ENCODE assay signal across 1 cellular context in the genomic region with DNA sequence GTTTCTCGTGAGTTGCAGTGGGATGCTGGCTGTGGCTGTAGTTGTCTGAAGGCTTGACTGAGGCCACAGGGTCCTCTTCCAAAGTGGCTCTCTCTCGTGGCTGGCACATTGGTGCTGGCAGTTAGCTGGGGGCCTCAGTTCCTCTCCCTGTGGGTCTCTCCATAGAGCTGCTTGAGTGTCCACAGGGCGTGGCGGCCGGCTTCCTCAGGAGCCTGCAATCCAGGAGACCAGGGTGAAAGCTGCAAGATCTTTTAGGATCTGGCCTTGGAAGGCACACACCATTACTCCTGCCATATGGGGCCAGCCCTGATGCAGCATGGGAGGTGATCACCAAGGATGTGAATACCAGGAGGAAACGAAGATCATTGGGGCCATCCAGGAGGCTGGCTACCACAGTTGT.
TF ChIP-seq lines count a peak whose summit lies in the region.

No MANE protein-coding gene starts in this region.

TF ChIP-seq in GM12878, 131 proteins besides CTCF, POLR2A, EP300 and RAD21 (continued from another document):
- TF ChIP-seq ZZZ3 (IDR thresholded peaks at IDR 0.05; ENCODE audit: control insufficient read depth, insufficient read length, low read depth) (no peak), NR2F1 (conservative IDR thresholded peaks at IDR 0.05) (no peak), SUZ12 (IDR thresholded peaks at IDR 0.05; ENCODE audit: unreplicated experiment) (no peak), SMAD5 (IDR thresholded peaks at IDR 0.05; ENCODE audit: low read depth) (no peak)
